Comparison of ENCODE assay signal across 8 cellular contexts in the genomic region with DNA sequence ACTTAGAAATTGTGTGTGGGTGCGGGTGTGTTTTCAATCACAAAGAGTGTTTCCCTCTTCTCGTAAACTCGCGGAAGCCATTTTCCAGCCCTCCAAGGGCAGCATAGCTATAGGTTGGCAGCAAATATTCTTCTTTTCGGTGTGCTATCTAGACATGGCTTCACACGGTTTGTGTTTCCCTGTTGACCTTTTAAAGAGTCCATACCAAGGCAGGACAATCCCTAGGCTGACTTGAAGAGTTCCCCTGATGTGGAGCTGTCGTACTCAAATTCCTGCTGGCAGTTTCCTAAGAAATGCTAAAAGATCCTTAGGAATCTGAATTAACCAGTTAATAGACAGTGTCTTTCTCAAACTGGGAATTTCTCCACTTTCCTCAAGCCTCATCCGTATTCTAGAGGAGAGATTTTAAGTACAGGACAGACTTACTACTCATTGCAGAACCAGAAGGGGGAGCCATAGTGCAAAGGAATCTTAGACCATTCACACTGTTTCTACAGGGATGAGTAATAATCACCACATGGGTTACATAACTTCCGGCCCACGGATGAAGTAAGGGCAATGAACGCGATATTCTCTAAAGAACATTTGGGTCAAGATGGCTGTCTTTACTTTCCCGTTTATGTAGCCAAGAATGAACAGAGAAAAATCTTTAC.
DNase-seq lines count a peak whose midpoint lies in the region; ATAC-seq, FAIRE-seq and TF ChIP-seq lines count a peak whose summit lies in the region.

No MANE protein-coding gene starts in this region.

- no peaks in the 10 kb centered on the region for H3K36me3 ChIP-seq in astrocyte (ENCODE audit: insufficient read depth, low read length)
- no peaks in the 10 kb centered on the region for H3K36me3 ChIP-seq in lower lobe of right lung

- intact Hi-C loops in lower lobe of right lung (cut with DNase I) = no loop called here

- no peaks in the 10 kb centered on the region for H3K27me3 Mint-ChIP-seq in astrocyte (ENCODE audit: low read depth, unreplicated experiment)

- peak; percentile 23 for FAIRE-seq in astrocyte (lab: Jason Lieb, UNC)

- H3K27ac ChIP-seq in astrocyte (ENCODE audit: low read depth, low read length) (no peak overlapping the region), lower lobe of right lung (no peak overlapping the region)

- H3K9me3 ChIP-seq in astrocyte (ENCODE audit: insufficient read depth, low read depth, low read length) (peaks cover 4% of the 10 kb centered on the region), lower lobe of right lung (no peaks in the 10 kb centered on the region)

- H3K9ac ChIP-seq in astrocyte (ENCODE audit: low read length) = no peak overlapping the region

- no peak overlapping the region for H3K4me2 ChIP-seq in astrocyte (ENCODE audit: low read length)

- peaks cover 6% of the 10 kb centered on the region for H3K9me3 Mint-ChIP-seq in astrocyte (ENCODE audit: unreplicated experiment)

- H3K4me3 Mint-ChIP-seq in astrocyte (ENCODE audit: unreplicated experiment) = no peak overlapping the region

- ATAC-seq in lower lobe of right lung = peak; percentile 43 to 67
- no peak for ATAC-seq in GM18909 (IDR thresholded peaks at IDR 0.05; ENCODE audit: poor library complexity, unreplicated experiment)

- DNase-seq in GM12865 (ENCODE audit: low read depth) (peak; percentile 32), MV-4-11 (lab: John Stamatoyannopoulos, UW) (peak; percentile 95), astrocyte (ENCODE audit: low read depth) (peak; percentile 74), lower lobe of right lung (no peak), ecto neural progenitor cell (ENCODE audit: low spot score) (no peak), GM10266 (ENCODE audit: extremely low spot score) (no peak), amniotic stem cell (lab: John Stamatoyannopoulos, UW) (no peak)

- H3K79me2 ChIP-seq in astrocyte (ENCODE audit: insufficient read depth, low read length) = no peaks in the 10 kb centered on the region

- H3K27me3 ChIP-seq in astrocyte (ENCODE audit: insufficient read depth, low read length) (no peaks in the 10 kb centered on the region), lower lobe of right lung (ENCODE audit: low read depth) (no peaks in the 10 kb centered on the region)

- no peak overlapping the region for H3K4me3 ChIP-seq in GM12865 (ENCODE audit: low read depth, low read length)
- H3K4me3 ChIP-seq in astrocyte (ENCODE audit: insufficient read depth, low read depth, low read length) = no peak overlapping the region
- H3K4me3 ChIP-seq in lower lobe of right lung = no peak overlapping the region

- H3K27ac Mint-ChIP-seq in astrocyte (ENCODE audit: unreplicated experiment) = no peak overlapping the region

- no peaks in the 10 kb centered on the region for H3K4me1 ChIP-seq in astrocyte (ENCODE audit: insufficient read depth, low read length)
- H3K4me1 ChIP-seq in lower lobe of right lung = no peaks in the 10 kb centered on the region

- H4K20me1 ChIP-seq in astrocyte (ENCODE audit: insufficient read depth, low read length) = no peaks in the 10 kb centered on the region

- peak; percentile 8 for TF ChIP-seq CTCF in GM12865 (IDR thresholded peaks at IDR 0.05; ENCODE audit: insufficient read depth, low read depth, low read length, missing control alignments)
- peak; percentile 76 for TF ChIP-seq CTCF in astrocyte (IDR thresholded peaks at IDR 0.05; ENCODE audit: insufficient read depth, low read depth, low read length)
- TF ChIP-seq CTCF in lower lobe of right lung (IDR thresholded peaks at IDR 0.05) = peak; percentile 37
- no peak for TF ChIP-seq CTCF in GM10266 (IDR thresholded peaks at IDR 0.05; ENCODE audit: control insufficient read depth, insufficient read depth, low read depth, missing control alignments)

- no peaks in the 10 kb centered on the region for H3K4me1 Mint-ChIP-seq in astrocyte (ENCODE audit: low read depth, unreplicated experiment)

- no peak overlapping the region for H2AFZ ChIP-seq in astrocyte (ENCODE audit: low read depth, low read length)

- no peaks in the 10 kb centered on the region for H3K36me3 Mint-ChIP-seq in astrocyte (ENCODE audit: low read depth, unreplicated experiment)

Comparison
In these comparisons a context has a peak if more than half of its experiments do, and no peak if none do; other contexts are left out.
1. DNase-seq: peak in GM12865 (single experiment), MV-4-11 (single experiment) and astrocyte (single experiment); none in lower lobe of right lung (single experiment), ecto neural progenitor cell (single experiment), GM10266 (single experiment) and amniotic stem cell (single experiment).